ENCODE assay signal across 7 cellular contexts in genomic region chr1:92769856-92770255, GRCh38.
"Had no signal": no experiment of that assay in that cellular context is flagged by ENCODE, and none has a peak within 500 bp of the region (broad histone marks: within the 10 kb centered on the region; RNA-seq: fewer than 3 reads in every experiment).

No MANE protein-coding gene starts in this region.

- DNase-seq: IMR-90, KBM-7, KG1 had no signal

- H3K27ac Mint-ChIP-seq: IgD-negative memory B cell had no signal

- H3K27ac ChIP-seq: HL-60 had no signal

- H3K4me3 ChIP-seq: K562 had no signal

- H3K27me3 Mint-ChIP-seq: IgD-negative memory B cell had no signal

- H3K4me3 Mint-ChIP-seq: IgD-negative memory B cell had no signal

- ATAC-seq: HepG2, K562 had no signal
